1 cellular context compared by ENCODE assay signal in genomic region chr17:49000943-49001342, GRCh38.
TF ChIP-seq lines count a peak whose summit lies in the region.

No MANE protein-coding gene starts in this region.

TF ChIP-seq in WTC11, 78 proteins besides CTCF, POLR2A, EP300 and RAD21 (continued from another document):
- TF ChIP-seq MYBL2 (CRISPR knock-in tag; IDR thresholded peaks at IDR 0.05) (no peak), RELA (CRISPR knock-in tag; IDR thresholded peaks at IDR 0.05; ENCODE audit: borderline replicate concordance) (no peak), ESRRA (CRISPR knock-in tag; IDR thresholded peaks at IDR 0.05; ENCODE audit: borderline replicate concordance) (no peak), SMAD4 (CRISPR knock-in tag; IDR thresholded peaks at IDR 0.05) (no peak), ZNF671 (CRISPR knock-in tag; IDR thresholded peaks at IDR 0.05) (no peak), NFE2L1 (CRISPR knock-in tag; IDR thresholded peaks at IDR 0.05) (no peak), ZNF423 (CRISPR knock-in tag; IDR thresholded peaks at IDR 0.05) (no peak)
- TF ChIP-seq, protein P1, sequence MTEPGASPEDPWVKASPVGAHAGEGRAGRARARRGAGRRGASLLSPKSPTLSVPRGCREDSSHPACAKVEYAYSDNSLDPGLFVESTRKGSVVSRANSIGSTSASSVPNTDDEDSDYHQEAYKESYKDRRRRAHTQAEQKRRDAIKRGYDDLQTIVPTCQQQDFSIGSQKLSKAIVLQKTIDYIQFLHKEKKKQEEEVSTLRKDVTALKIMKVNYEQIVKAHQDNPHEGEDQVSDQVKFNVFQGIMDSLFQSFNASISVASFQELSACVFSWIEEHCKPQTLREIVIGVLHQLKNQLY (CRISPR knock-in tag; IDR thresholded peaks at IDR 0.05) = no peak
TF ChIP-seq in WTC11: peak in this region for 0.
